Comparison of ENCODE assay signal across 6 cellular contexts in genomic region chr13:32081591-32081990, GRCh38.
"Had no signal": no experiment of that assay in that cellular context is flagged by ENCODE, and none has a peak within 500 bp of the region (broad histone marks: within the 10 kb centered on the region; RNA-seq: fewer than 3 reads in every experiment).

No MANE protein-coding gene starts in this region.

- H3K9me3 Mint-ChIP-seq: GM23338, H9, IgD-negative memory B cell had no signal

- H3K4me2 ChIP-seq: GM23338 had no signal

- ATAC-seq: GM23338, HepG2 had no signal

- H3K27me3 Mint-ChIP-seq: IgD-negative memory B cell had no signal

- H3K27ac Mint-ChIP-seq: GM23338, H9, IgD-negative memory B cell had no signal

- H3K4me3 ChIP-seq: GM23338 had no signal

- H3K4me1 Mint-ChIP-seq: IgD-negative memory B cell had no signal

- H3K4me3 Mint-ChIP-seq: GM23338, H9, IgD-negative memory B cell had no signal

- DNase-seq: H9, HCEC 1CT, KBM-7 had no signal

- H2AFZ ChIP-seq: GM23338 had no signal
